Comparison of ENCODE assay signal across 8 cellular contexts in the genomic region with DNA sequence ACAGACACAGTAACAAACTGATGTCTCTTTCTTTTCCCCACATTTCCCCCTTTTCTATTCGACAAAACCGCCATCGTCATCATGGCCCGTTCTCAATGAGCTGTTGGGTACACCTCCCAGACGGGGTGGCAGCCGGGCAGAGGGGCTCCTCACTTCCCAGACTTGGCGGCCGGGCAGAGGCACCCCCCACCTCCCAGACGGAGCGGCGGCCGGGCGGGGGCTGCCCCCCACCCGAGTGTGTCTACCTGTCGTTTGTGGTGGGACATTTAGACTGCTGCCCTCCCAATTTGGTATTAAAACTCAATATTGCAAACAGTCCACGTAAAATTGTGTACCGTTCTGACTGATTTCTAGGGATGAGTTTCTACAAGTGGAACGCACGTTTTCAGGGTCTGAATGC. TPM values are rescaled to one million over a fixed set of nuclear protein-coding genes. Genes with fewer than 3 reads are reported as not detected.
A peak's percentile ranks its signal among the peaks of the same experiment; 100 is the strongest.
DNase-seq lines count a peak whose midpoint lies in the region; ATAC-seq and TF ChIP-seq lines count a peak whose summit lies in the region.
"Not testable (repeated sequence)": the region's sequence is repeated elsewhere in the genome, so short reads cannot be mapped to it uniquely, and the experiment has no call there.
"Had no signal": no experiment of that assay in that cellular context is flagged by ENCODE, and none has a peak within 500 bp of the region (broad histone marks: within the 10 kb centered on the region; RNA-seq: fewer than 3 reads in every experiment).

No MANE protein-coding gene starts in this region.

- H3K27ac ChIP-seq in BLaER1; colonic mucosa; mesenchymal stem cell (ENCODE audit: low read length, poor library complexity, severe bottlenecking); psoas muscle: not testable (repeated sequence)

- H3K4me1 Mint-ChIP-seq in activated CD8-positive, alpha-beta T cell treated with anti-CD3 and anti-CD28 coated beads, Interleukin-2, amount 10 ng/mL, durations not matched to agents 7 days and 5 days (ENCODE audit: low read depth) = peaks cover 32% of the 10 kb centered on the region
- peaks cover 44 to 45% of the 10 kb centered on the region in 2 donors for H3K4me1 Mint-ChIP-seq in immature natural killer cell

- H4K20me1 ChIP-seq in BLaER1 = peaks cover 25% of the 10 kb centered on the region
- H4K20me1 ChIP-seq in Loucy (ENCODE audit: insufficient read depth, low read length, poor library complexity, severe bottlenecking) = peaks cover 21% of the 10 kb centered on the region

- H2BK15ac ChIP-seq in mesenchymal stem cell (ENCODE audit: low read depth, poor library complexity, severe bottlenecking) = not testable (repeated sequence)

- POLR2A ChIA-PET in activated CD8-positive, alpha-beta T cell treated with anti-CD3 and anti-CD28 coated beads, Interleukin-2, amount 10 ng/mL, durations not matched to agents 7 days and 5 days (lab: Charles Lee) = not testable (repeated sequence)

- peak overlapping the region; percentile 49; the same call in 1 of the 2 replicates for H3K9ac ChIP-seq in BLaER1
- H3K9ac ChIP-seq in Loucy (ENCODE audit: low read depth, low read length, poor library complexity, severe bottlenecking) = not testable (repeated sequence)
- peak overlapping the region in 1 of 2 donors; percentile 38 for H3K9ac ChIP-seq in colonic mucosa (ENCODE audit: low read depth in 2 of 2, low read length in 2 of 2)
- peak overlapping the region; percentile 67 for H3K9ac ChIP-seq in mesenchymal stem cell (ENCODE audit: low read length)

- not testable (repeated sequence) for H3K4ac ChIP-seq in mesenchymal stem cell (ENCODE audit: low read depth in 1 of 2, low read length in 2 of 2)

- H3K79me2 ChIP-seq in Loucy (ENCODE audit: insufficient read depth, low read length) = peaks cover 15% of the 10 kb centered on the region; the same call in 1 of the 2 replicates

- H3K9me3 Mint-ChIP-seq in activated CD8-positive, alpha-beta T cell treated with anti-CD3 and anti-CD28 coated beads, Interleukin-2, amount 10 ng/mL, durations not matched to agents 7 days and 5 days (ENCODE audit: insufficient read depth); immature natural killer cell: not testable (repeated sequence)

- not testable (repeated sequence) for ATAC-seq in activated CD8-positive, alpha-beta T cell treated with anti-CD3 and anti-CD28 coated beads, Interleukin-2, amount 10 ng/mL, durations not matched to agents 7 days and 5 days; psoas muscle

- H3K27me3 Mint-ChIP-seq in activated CD8-positive, alpha-beta T cell treated with anti-CD3 and anti-CD28 coated beads, Interleukin-2, amount 10 ng/mL, durations not matched to agents 7 days and 5 days (ENCODE audit: low read depth); immature natural killer cell (ENCODE audit: low read depth in 3 of 3): not testable (repeated sequence)

- H4K8ac ChIP-seq in mesenchymal stem cell (ENCODE audit: low read length) = not testable (repeated sequence)

- not testable (repeated sequence) for H2BK120ac ChIP-seq in mesenchymal stem cell (ENCODE audit: low read depth, low read length)

- H3K4me2 ChIP-seq in BLaER1 (peak overlapping the region; percentile 91), Loucy (ENCODE audit: low read depth, low read length, poor library complexity, severe bottlenecking) (peak overlapping the region; percentile 63)
- H3K4me2 ChIP-seq in mesenchymal stem cell (ENCODE audit: low read length, poor library complexity, severe bottlenecking) = not testable (repeated sequence)

- 94% methylated on average over 19 of the region's 19 CpGs for WGBS in mesenchymal stem cell
- 79 to 83% (median 79%) methylated on average over 19 of the region's 19 CpGs for WGBS in psoas muscle, 3 donors

- H3K9me3 ChIP-seq in BLaER1; Loucy (ENCODE audit: insufficient read depth, low read depth, low read length); colonic mucosa; mesenchymal stem cell (ENCODE audit: control insufficient read depth, low read length); psoas muscle: not testable (repeated sequence)

- not testable (repeated sequence) for DNase-seq in activated CD8-positive, alpha-beta T cell treated with anti-CD3 and anti-CD28 coated beads, Interleukin-2, amount 10 ng/mL, durations not matched to agents 7 days and 5 days; colonic mucosa; immature natural killer cell; mesenchymal stem cell
- peak in 1 of 2 donors; percentile 30 for DNase-seq in psoas muscle

- H3K4me3 Mint-ChIP-seq in activated CD8-positive, alpha-beta T cell treated with anti-CD3 and anti-CD28 coated beads, Interleukin-2, amount 10 ng/mL, durations not matched to agents 7 days and 5 days = not testable (repeated sequence)
- peak overlapping the region; percentile 75 to 89 (median 84) for H3K4me3 Mint-ChIP-seq in immature natural killer cell

- peaks cover 32% of the 10 kb centered on the region for H3K79me1 ChIP-seq in mesenchymal stem cell (replicated peaks; ENCODE audit: low read length, poor library complexity, severe bottlenecking)

- H3K14ac ChIP-seq in mesenchymal stem cell (ENCODE audit: low read length in 2 of 2) = not testable (repeated sequence)

- TF ChIP-seq CTCF in Loucy (conservative IDR thresholded peaks at IDR 0.05; ENCODE audit: low read length); colonic mucosa (IDR thresholded peaks at IDR 0.05); psoas muscle (IDR thresholded peaks at IDR 0.05): not testable (repeated sequence)

- H2BK5ac ChIP-seq in mesenchymal stem cell (ENCODE audit: low read depth, low read length, poor library complexity, severe bottlenecking) = not testable (repeated sequence)

- not testable (repeated sequence) for H3K27me3 ChIP-seq in BLaER1; Loucy (ENCODE audit: insufficient read depth, low read length, poor library complexity, severe bottlenecking); colonic mucosa; mesenchymal stem cell (ENCODE audit: control insufficient read depth in 1 of 2, insufficient read depth in 1 of 2, low read length in 2 of 2); psoas muscle (ENCODE audit: insufficient read depth in 3 of 3, low read length in 2 of 3)

- H3K27ac Mint-ChIP-seq in activated CD8-positive, alpha-beta T cell treated with anti-CD3 and anti-CD28 coated beads, Interleukin-2, amount 10 ng/mL, durations not matched to agents 7 days and 5 days = peak overlapping the region; percentile 84
- H3K27ac Mint-ChIP-seq in immature natural killer cell = peak overlapping the region in 5 of 6 donors; percentile 85 to 95 (median 88)

- peak overlapping the region; percentile 58; the same call in 1 of the 2 replicates for H3K4me3 ChIP-seq in BLaER1
- H3K4me3 ChIP-seq in Loucy (ENCODE audit: low read length, poor library complexity, severe bottlenecking) = not testable (repeated sequence)
- peak overlapping the region; percentile 2 for H3K4me3 ChIP-seq in colonic mucosa
- peak overlapping the region in 1 of 2 experiments; percentile 74 for H3K4me3 ChIP-seq in mesenchymal stem cell (ENCODE audit: insufficient read depth in 1 of 2, low read depth in 1 of 2, low read length in 2 of 2)
- peak overlapping the region; percentile 52 for H3K4me3 ChIP-seq in psoas muscle

- H3K36me3 Mint-ChIP-seq in activated CD8-positive, alpha-beta T cell treated with anti-CD3 and anti-CD28 coated beads, Interleukin-2, amount 10 ng/mL, durations not matched to agents 7 days and 5 days (ENCODE audit: low read depth) = peaks cover 32% of the 10 kb centered on the region
- peaks cover 4 to 17% (median 12%) of the 10 kb centered on the region in 3 donors for H3K36me3 Mint-ChIP-seq in immature natural killer cell

- H2AFZ ChIP-seq in Loucy (ENCODE audit: low read length); mesenchymal stem cell (ENCODE audit: low read depth, low read length): not testable (repeated sequence)

- not testable (repeated sequence) for H3K18ac ChIP-seq in mesenchymal stem cell (ENCODE audit: low read depth in 1 of 2, low read length in 2 of 2)

- H3F3A ChIP-seq in Loucy (ENCODE audit: low read depth) = not testable (repeated sequence)

- H3K9me2 ChIP-seq in Loucy (replicated peaks; ENCODE audit: low read depth, low read length) = not testable (repeated sequence)

- H3K4me1 ChIP-seq in BLaER1 (peaks cover 73% of the 10 kb centered on the region), Loucy (ENCODE audit: insufficient read depth, low read length, poor library complexity, severe bottlenecking) (peaks cover 18% of the 10 kb centered on the region), mesenchymal stem cell (ENCODE audit: control insufficient read depth, insufficient read depth, low read depth, low read length) (peaks cover 12% of the 10 kb centered on the region)
- H3K4me1 ChIP-seq in colonic mucosa, psoas muscle: not testable (repeated sequence)

- intact Hi-C loops in colonic mucosa (cut with DNase I) = loop anchor here (5.0 kb wide), 1 partner anchor 107 kb away; no protein-coding TSS in a partner anchor
- intact Hi-C loops in psoas muscle (cut with DNase I) = loop anchor here in 1 of 2 donors (2.0 kb wide), 1 partner anchor 106 kb away; no protein-coding TSS in a partner anchor

- H3K36me3 ChIP-seq in BLaER1 (peaks cover 40% of the 10 kb centered on the region), Loucy (ENCODE audit: insufficient read depth, low read length) (peaks cover 47% of the 10 kb centered on the region; the same call in 1 of the 2 replicates), mesenchymal stem cell (ENCODE audit: control insufficient read depth in 1 of 2, insufficient read depth in 2 of 2, low read depth in 1 of 2, low read length in 2 of 2) (peaks cover 26 to 31% of the 10 kb centered on the region in 2 experiments), psoas muscle (ENCODE audit: insufficient read depth in 1 of 2, low read depth in 1 of 2) (peaks cover 0 to 24% of the 10 kb centered on the region in 2 donors)
- not testable (repeated sequence) for H3K36me3 ChIP-seq in colonic mucosa

- CTCF ChIA-PET in activated CD8-positive, alpha-beta T cell treated with anti-CD3 and anti-CD28 coated beads, Interleukin-2, amount 10 ng/mL, durations not matched to agents 7 days and 5 days (lab: Charles Lee) = interaction anchor here (1.1 to 3.2 kb wide), 2 partner anchors 95 to 105 kb away, joined by 3 to 18 read pairs; no protein-coding TSS in a partner anchor

- not testable (repeated sequence) for H4K91ac ChIP-seq in mesenchymal stem cell (ENCODE audit: low read length)

- not testable (repeated sequence) for H2BK12ac ChIP-seq in mesenchymal stem cell (ENCODE audit: low read length in 2 of 2)

- H2AK5ac ChIP-seq in mesenchymal stem cell (ENCODE audit: low read length, severe bottlenecking) = peak overlapping the region; percentile 36

- H3K23ac ChIP-seq in mesenchymal stem cell (ENCODE audit: low read length in 2 of 2) = not testable (repeated sequence)

RNA-seq across cellular contexts. Expression of gene TBCD, which starts 22.6 kb away (rescaled TPM):
- total RNA-seq in activated CD8-positive, alpha-beta T cell treated with anti-CD3 and anti-CD28 coated beads, Interleukin-2, amount 10 ng/mL, durations not matched to agents 7 days and 5 days = 100 to 1,000 TPM; 112 to 122 TPM
- total RNA-seq in colonic mucosa (100 to 1,000 TPM in 1 of 2 donors, 10 to 100 TPM in 1; 49.2 to 101 TPM), psoas muscle (10 to 100 TPM; 34.7 to 46.1 (median 40.3) TPM)
- polyA plus RNA-seq in immature natural killer cell (100 to 1,000 TPM in 1 of 3 donors, 10 to 100 TPM in 2; 70.2 to 142 (median 99.7) TPM), psoas muscle (10 to 100 TPM; 28.2 to 65.0 (median 31.4) TPM)
- 21.3 TPM for polyA plus RNA-seq in mesenchymal stem cell (2013, experiment 1 of 2)
- polyA plus RNA-seq in mesenchymal stem cell (2013, experiment 2 of 2) = 19.9 TPM

RNA-seq across cellular contexts. Expression of gene FN3K, which starts 39.0 kb away (rescaled TPM):
- 1 to 10 TPM; 1.7 to 1.9 TPM for total RNA-seq in activated CD8-positive, alpha-beta T cell treated with anti-CD3 and anti-CD28 coated beads, Interleukin-2, amount 10 ng/mL, durations not matched to agents 7 days and 5 days
- 10 to 100 TPM; 46.9 to 69.5 TPM for total RNA-seq in colonic mucosa
- polyA plus RNA-seq in immature natural killer cell = 1 to 10 TPM in 1 of 3 donors, under 1 TPM in 2; 0.18 to 1.1 (median 0.50) TPM
- 5.0 TPM for polyA plus RNA-seq in mesenchymal stem cell (2013, experiment 1 of 2)
- 5.7 TPM for polyA plus RNA-seq in mesenchymal stem cell (2013, experiment 2 of 2)
- total RNA-seq in psoas muscle = 10 to 100 TPM in 3 of 4 donors, 1 to 10 TPM in 1; 5.9 to 22.3 (median 18.1) TPM
- polyA plus RNA-seq in psoas muscle = 10 to 100 TPM in 1 of 3 donors, 1 to 10 TPM in 2; 6.1 to 10.1 (median 8.1) TPM
- polyA plus RNA-seq: IgD-negative memory B cell had no signal

RNA-seq across cellular contexts. Expression of gene FN3KRP, which starts 58.0 kb away (rescaled TPM):
- 10 to 100 TPM; 41.8 to 43.8 TPM for total RNA-seq in activated CD8-positive, alpha-beta T cell treated with anti-CD3 and anti-CD28 coated beads, Interleukin-2, amount 10 ng/mL, durations not matched to agents 7 days and 5 days
- total RNA-seq in colonic mucosa (10 to 100 TPM; 34.4 to 52.5 TPM), psoas muscle (10 to 100 TPM in 2 of 4 donors, 1 to 10 TPM in 2; 7.9 to 12.7 (median 9.9) TPM)
- polyA plus RNA-seq in immature natural killer cell (10 to 100 TPM; 23.7 to 76.6 (median 47.3) TPM), psoas muscle (10 to 100 TPM in 2 of 3 donors, 1 to 10 TPM in 1; 5.0 to 15.7 (median 10.6) TPM)
- 13.0 TPM for polyA plus RNA-seq in mesenchymal stem cell (2013, experiment 1 of 2)
- polyA plus RNA-seq in mesenchymal stem cell (2013, experiment 2 of 2) = 12.8 TPM
